17 cellular contexts compared by ENCODE assay signal in genomic region chr1:229119161-229119560, GRCh38.
"Had no signal": no experiment of that assay in that cellular context is flagged by ENCODE, and none has a peak within 500 bp of the region (broad histone marks: within the 10 kb centered on the region; RNA-seq: fewer than 3 reads in every experiment).

No MANE protein-coding gene starts in this region.

- H3K4me1 Mint-ChIP-seq: activated CD4-positive, alpha-beta memory T cell treated with anti-CD3 and anti-CD28 coated beads, Interleukin-2, amount 10 ng/mL, durations not matched to agents 7 days and 5 days; neural crest cell; stimulated activated naive CD8-positive, alpha-beta T cell treated with anti-CD3 and anti-CD28 coated beads, Interleukin-15, amount 100 ng/mL, for 72 hours had no signal

- DNase-seq: activated CD4-positive, alpha-beta memory T cell treated with anti-CD3 and anti-CD28 coated beads, Interleukin-2, amount 10 ng/mL, durations not matched to agents 7 days and 5 days; activated CD4-positive, CD25-positive, alpha-beta regulatory T cell treated with anti-CD3 and anti-CD28 coated beads, Interleukin-2, amount 50 U/mL, for 72 hours; activated gamma-delta T cell; activated T-cell treated with anti-CD3 and anti-CD28 coated beads, Interleukin-2, amount 50 U/mL, for 48 hours; anterior cingulate cortex; foreskin melanocyte; heart right ventricle; left ventricle myocardium inferior; mesendoderm; stimulated activated CD4-positive, alpha-beta T cell treated with anti-CD3 and anti-CD28 coated beads, Interleukin-4, amount 100 ng/mL, for 4 hours; stimulated activated naive CD8-positive, alpha-beta T cell treated with anti-CD3 and anti-CD28 coated beads, Interleukin-15, amount 100 ng/mL, for 72 hours; T-helper 9 cell had no signal

- H3K9me3 Mint-ChIP-seq: activated CD4-positive, alpha-beta memory T cell treated with anti-CD3 and anti-CD28 coated beads, Interleukin-2, amount 10 ng/mL, durations not matched to agents 7 days and 5 days; neural crest cell; stimulated activated naive CD8-positive, alpha-beta T cell treated with anti-CD3 and anti-CD28 coated beads, Interleukin-15, amount 100 ng/mL, for 72 hours had no signal

- H3K4me3 Mint-ChIP-seq: activated CD4-positive, alpha-beta memory T cell treated with anti-CD3 and anti-CD28 coated beads, Interleukin-2, amount 10 ng/mL, durations not matched to agents 7 days and 5 days; activated naive CD8-positive, alpha-beta T cell; neural crest cell; stimulated activated naive CD8-positive, alpha-beta T cell treated with anti-CD3 and anti-CD28 coated beads, Interleukin-15, amount 100 ng/mL, for 72 hours had no signal

- H3K27ac ChIP-seq: cardiac muscle cell, heart right ventricle, left ventricle myocardium inferior, tibial nerve had no signal

- H3K4me3 ChIP-seq: cardiac muscle cell, heart right ventricle, left ventricle myocardium inferior, pancreas, tibial nerve had no signal

- H3K36me3 Mint-ChIP-seq: activated naive CD8-positive, alpha-beta T cell had no signal

- H3K9me3 ChIP-seq: heart right ventricle, left ventricle myocardium inferior, pancreas, tibial nerve had no signal

- ATAC-seq: heart right ventricle; pancreas; stimulated activated naive CD8-positive, alpha-beta T cell treated with anti-CD3 and anti-CD28 coated beads, Interleukin-15, amount 100 ng/mL, for 72 hours had no signal

- H3K27me3 Mint-ChIP-seq: activated naive CD8-positive, alpha-beta T cell; stimulated activated naive CD8-positive, alpha-beta T cell treated with anti-CD3 and anti-CD28 coated beads, Interleukin-15, amount 100 ng/mL, for 72 hours had no signal

- H3K27ac Mint-ChIP-seq: activated CD4-positive, alpha-beta memory T cell treated with anti-CD3 and anti-CD28 coated beads, Interleukin-2, amount 10 ng/mL, durations not matched to agents 7 days and 5 days; activated naive CD8-positive, alpha-beta T cell had no signal

- H3K36me3 ChIP-seq: cardiac muscle cell, heart right ventricle, left ventricle myocardium inferior, pancreas, tibial nerve had no signal

- H3K27me3 ChIP-seq: pancreas, tibial nerve had no signal
